In the genomic region with DNA sequence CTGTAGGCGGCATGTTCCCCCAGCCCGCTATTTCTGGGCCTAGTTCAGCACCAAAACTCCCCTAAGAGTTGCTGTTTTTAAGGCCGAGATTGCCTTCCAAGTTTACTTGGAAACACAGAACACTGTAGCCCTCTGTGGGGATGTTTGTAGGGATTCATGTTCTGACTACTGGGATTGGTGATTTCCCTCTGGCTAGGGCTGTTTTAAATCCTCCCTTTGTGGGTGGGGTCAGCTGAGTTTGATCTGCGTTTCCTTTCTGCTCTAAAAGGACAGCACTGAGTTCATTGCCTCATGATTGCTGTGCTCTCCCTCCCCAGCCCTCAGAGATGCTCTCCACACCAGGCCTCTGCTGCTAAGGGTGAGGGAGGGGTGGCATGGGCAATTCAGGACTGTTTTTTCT, we compare ENCODE assay signal across 21 cellular contexts.
"Had no signal": no experiment of that assay in that cellular context is flagged by ENCODE, and none has a peak within 500 bp of the region (broad histone marks: within the 10 kb centered on the region; RNA-seq: fewer than 3 reads in every experiment).

No MANE protein-coding gene starts in this region.

- H3K9me3 Mint-ChIP-seq: activated CD4-positive, alpha-beta T cell treated with anti-CD3 and anti-CD28 coated beads, Interleukin-2, amount 10 ng/mL, durations not matched to agents 7 days and 5 days; T-helper 2 cell treated with Interferon-gamma antibody and Interleukin-4, amounts not matched to agents 5 μg/mL and 100 μg/mL, for 36 hours had no signal

- DNase-seq: activated CD4-positive, alpha-beta T cell treated with anti-CD3 and anti-CD28 coated beads, Interleukin-2, amount 10 ng/mL, durations not matched to agents 7 days and 5 days; activated CD4-positive, CD25-positive, alpha-beta regulatory T cell treated with anti-CD3 and anti-CD28 coated beads, Interleukin-2, amount 50 U/mL, for 72 hours; activated CD8-positive, alpha-beta memory T cell treated with anti-CD3 and anti-CD28 coated beads, Interleukin-2, amount 10 ng/mL, durations not matched to agents 7 days and 5 days; activated CD8-positive, alpha-beta T cell treated with anti-CD3 and anti-CD28 coated beads for 36 hours; activated effector memory CD4-positive, alpha-beta T cell treated with anti-CD3 and anti-CD28 coated beads, Interleukin-2, amount 50 U/mL, for 16 hours; activated naive CD4-positive, alpha-beta T cell treated with anti-CD3 and anti-CD28 coated beads, Interleukin-2, amount 10 ng/mL, durations not matched to agents 7 days and 5 days; activated T-cell treated with anti-CD3 and anti-CD28 coated beads for 4 hours; amygdala; cerebellar nuclear complex; cortex of kidney; left cardiac atrium; lower lobe of right lung; naive B cell; stimulated activated CD4-positive, alpha-beta T cell treated with anti-CD3 and anti-CD28 coated beads, Interleukin-4, amount 100 ng/mL, for 24 hours; stimulated activated naive CD8-positive, alpha-beta T cell treated with anti-CD3 and anti-CD28 coated beads, Interleukin-15, Interleukin-2, amounts not matched to agents 100 U/mL and 50 U/mL, for 24 hours; T-cell; upper lobe of left lung had no signal

- H3K27me3 Mint-ChIP-seq: activated CD4-positive, alpha-beta T cell treated with anti-CD3 and anti-CD28 coated beads, Interleukin-2, amount 10 ng/mL, durations not matched to agents 7 days and 5 days; activated CD8-positive, alpha-beta memory T cell treated with anti-CD3 and anti-CD28 coated beads, Interleukin-2, amount 10 ng/mL, durations not matched to agents 7 days and 5 days; activated CD8-positive, alpha-beta T cell treated with anti-CD3 and anti-CD28 coated beads for 36 hours; activated naive CD4-positive, alpha-beta T cell treated with anti-CD3 and anti-CD28 coated beads, Interleukin-2, amount 10 ng/mL, durations not matched to agents 7 days and 5 days; naive B cell; T-cell had no signal

- H3K36me3 Mint-ChIP-seq: activated CD8-positive, alpha-beta memory T cell treated with anti-CD3 and anti-CD28 coated beads, Interleukin-2, amount 10 ng/mL, durations not matched to agents 7 days and 5 days; activated naive CD4-positive, alpha-beta T cell treated with anti-CD3 and anti-CD28 coated beads, Interleukin-2, amount 10 ng/mL, durations not matched to agents 7 days and 5 days; naive B cell had no signal

- H3K9me3 ChIP-seq: lower lobe of right lung, upper lobe of left lung had no signal

- H3K4me3 Mint-ChIP-seq: activated CD4-positive, alpha-beta T cell treated with anti-CD3 and anti-CD28 coated beads, Interleukin-2, amount 10 ng/mL, durations not matched to agents 7 days and 5 days; activated CD8-positive, alpha-beta memory T cell treated with anti-CD3 and anti-CD28 coated beads, Interleukin-2, amount 10 ng/mL, durations not matched to agents 7 days and 5 days; activated CD8-positive, alpha-beta T cell treated with anti-CD3 and anti-CD28 coated beads for 36 hours; activated naive CD4-positive, alpha-beta T cell treated with anti-CD3 and anti-CD28 coated beads, Interleukin-2, amount 10 ng/mL, durations not matched to agents 7 days and 5 days; naive B cell; neural crest cell; T-cell; T-helper 2 cell treated with Interferon-gamma antibody and Interleukin-4, amounts not matched to agents 5 μg/mL and 100 μg/mL, for 36 hours had no signal

- H3K36me3 ChIP-seq: lower lobe of right lung, upper lobe of left lung had no signal

- ATAC-seq: activated CD8-positive, alpha-beta memory T cell treated with anti-CD3 and anti-CD28 coated beads, Interleukin-2, amount 10 ng/mL, durations not matched to agents 7 days and 5 days; activated CD8-positive, alpha-beta T cell treated with anti-CD3 and anti-CD28 coated beads for 36 hours; lower lobe of right lung; stimulated activated naive CD8-positive, alpha-beta T cell treated with anti-CD3 and anti-CD28 coated beads, Interleukin-15, Interleukin-2, amounts not matched to agents 100 U/mL and 50 U/mL, for 24 hours; T-cell had no signal

- H3K4me1 Mint-ChIP-seq: activated CD4-positive, alpha-beta T cell treated with anti-CD3 and anti-CD28 coated beads, Interleukin-2, amount 10 ng/mL, durations not matched to agents 7 days and 5 days; activated CD8-positive, alpha-beta memory T cell treated with anti-CD3 and anti-CD28 coated beads, Interleukin-2, amount 10 ng/mL, durations not matched to agents 7 days and 5 days; activated naive CD4-positive, alpha-beta T cell treated with anti-CD3 and anti-CD28 coated beads, Interleukin-2, amount 10 ng/mL, durations not matched to agents 7 days and 5 days; naive B cell; neural crest cell; T-cell had no signal

- H3K4me3 ChIP-seq: hepatocyte, lower lobe of right lung, upper lobe of left lung had no signal

- H3K27ac ChIP-seq: hepatocyte, lower lobe of right lung, upper lobe of left lung, VCaP had no signal

- H3K4me2 ChIP-seq: hepatocyte had no signal

- H2AFZ ChIP-seq: hepatocyte had no signal

- H3K27me3 ChIP-seq: hepatocyte, upper lobe of left lung had no signal

- H3K27ac Mint-ChIP-seq: activated CD4-positive, alpha-beta T cell treated with anti-CD3 and anti-CD28 coated beads, Interleukin-2, amount 10 ng/mL, durations not matched to agents 7 days and 5 days; activated CD8-positive, alpha-beta memory T cell treated with anti-CD3 and anti-CD28 coated beads, Interleukin-2, amount 10 ng/mL, durations not matched to agents 7 days and 5 days; activated CD8-positive, alpha-beta T cell treated with anti-CD3 and anti-CD28 coated beads for 36 hours; activated naive CD4-positive, alpha-beta T cell treated with anti-CD3 and anti-CD28 coated beads, Interleukin-2, amount 10 ng/mL, durations not matched to agents 7 days and 5 days; T-cell; T-helper 2 cell treated with Interferon-gamma antibody and Interleukin-4, amounts not matched to agents 5 μg/mL and 100 μg/mL, for 36 hours had no signal

- H3K79me2 ChIP-seq: hepatocyte had no signal

- H3K4me1 ChIP-seq: lower lobe of right lung, upper lobe of left lung had no signal
